18 cellular contexts compared by ENCODE assay signal in genomic region chr3:18723426-18723825, GRCh38.
DNase-seq lines count a peak whose midpoint lies in the region; ATAC-seq and TF ChIP-seq lines count a peak whose summit lies in the region.
"Had no signal": no experiment of that assay in that cellular context is flagged by ENCODE, and none has a peak within 500 bp of the region (broad histone marks: within the 10 kb centered on the region; RNA-seq: fewer than 3 reads in every experiment).

No MANE protein-coding gene starts in this region.

- H3K9me3 Mint-ChIP-seq in activated CD4-positive, alpha-beta T cell treated with anti-CD3 and anti-CD28 coated beads, Interleukin-2, amount 10 ng/mL, durations not matched to agents 24 days and 14 days = peaks cover 8% of the 10 kb centered on the region
- H3K9me3 Mint-ChIP-seq in activated CD8-positive, alpha-beta T cell treated with anti-CD3 and anti-CD28 coated beads for 36 hours = peaks cover 9% of the 10 kb centered on the region

- H3K27ac ChIP-seq in HL-60 (replicated peaks) (peak overlapping the region; percentile 60), spleen (peak overlapping the region in 7 of 8 donors; percentile 14 to 80 (median 69)), breast epithelium (no peak overlapping the region)
- H3K27ac ChIP-seq: cardiac muscle cell, right lobe of liver had no signal

- CTCF ChIA-PET in activated CD8-positive, alpha-beta T cell treated with anti-CD3 and anti-CD28 coated beads for 36 hours (lab: Charles Lee) = interaction anchor here (1.3 to 2.2 kb wide), 3 partner anchors 8 to 35 kb away, joined by 6 to 16 read pairs (median 7); no protein-coding TSS in a partner anchor

- H3K4me1 Mint-ChIP-seq in activated CD4-positive, alpha-beta T cell treated with anti-CD3 and anti-CD28 coated beads, Interleukin-2, amount 10 ng/mL, durations not matched to agents 24 days and 14 days = peaks cover 55% of the 10 kb centered on the region
- peaks cover 79% of the 10 kb centered on the region for H3K4me1 Mint-ChIP-seq in activated CD8-positive, alpha-beta T cell treated with anti-CD3 and anti-CD28 coated beads for 36 hours (ENCODE audit: low read depth)

- H3K36me3 Mint-ChIP-seq in activated CD4-positive, alpha-beta T cell treated with anti-CD3 and anti-CD28 coated beads, Interleukin-2, amount 10 ng/mL, durations not matched to agents 24 days and 14 days (ENCODE audit: low read depth) = peaks cover 25% of the 10 kb centered on the region
- H3K36me3 Mint-ChIP-seq in activated CD8-positive, alpha-beta T cell treated with anti-CD3 and anti-CD28 coated beads for 36 hours (ENCODE audit: low read depth) = peaks cover 40% of the 10 kb centered on the region
- H3K36me3 Mint-ChIP-seq: IgD-negative memory B cell had no signal

- no peaks in the 10 kb centered on the region for H3K36me3 ChIP-seq in spleen
- no peaks in the 10 kb centered on the region for H3K36me3 ChIP-seq in breast epithelium
- H3K36me3 ChIP-seq: cardiac muscle cell, right lobe of liver had no signal

- peak overlapping the region; percentile 96 for H3K27ac Mint-ChIP-seq in activated CD4-positive, alpha-beta T cell treated with anti-CD3 and anti-CD28 coated beads, Interleukin-2, amount 10 ng/mL, durations not matched to agents 24 days and 14 days
- peak overlapping the region; percentile 90 for H3K27ac Mint-ChIP-seq in activated CD8-positive, alpha-beta T cell treated with anti-CD3 and anti-CD28 coated beads for 36 hours
- H3K27ac Mint-ChIP-seq: IgD-negative memory B cell had no signal

- H3K27me3 ChIP-seq in HL-60 (ENCODE audit: insufficient read depth, poor library complexity, severe bottlenecking) = no peaks in the 10 kb centered on the region
- no peaks in the 10 kb centered on the region for H3K27me3 ChIP-seq in spleen (replicated peaks in 1 of 7)
- no peaks in the 10 kb centered on the region for H3K27me3 ChIP-seq in breast epithelium
- H3K27me3 ChIP-seq: cardiac muscle cell, right lobe of liver had no signal

- H3K4me1 ChIP-seq in spleen = peaks cover 10 to 51% (median 36%) of the 10 kb centered on the region in 6 donors
- no peaks in the 10 kb centered on the region for H3K4me1 ChIP-seq in breast epithelium
- H3K4me1 ChIP-seq: right lobe of liver had no signal

- peak overlapping the region; percentile 71 for H3K4me3 Mint-ChIP-seq in activated CD4-positive, alpha-beta T cell treated with anti-CD3 and anti-CD28 coated beads, Interleukin-2, amount 10 ng/mL, durations not matched to agents 24 days and 14 days
- H3K4me3 Mint-ChIP-seq in activated CD8-positive, alpha-beta T cell treated with anti-CD3 and anti-CD28 coated beads for 36 hours = peak overlapping the region; percentile 62
- H3K4me3 Mint-ChIP-seq: IgD-negative memory B cell had no signal

- intact Hi-C loops in activated CD4-positive, alpha-beta T cell treated with anti-CD3 and anti-CD28 coated beads, Interleukin-2, amount 10 ng/mL, durations not matched to agents 24 days and 14 days (cut with micrococcal nuclease) = no loop called here
- intact Hi-C loops in activated CD8-positive, alpha-beta T cell treated with anti-CD3 and anti-CD28 coated beads for 36 hours (cut with micrococcal nuclease) = no loop called here
- intact Hi-C loops in spleen (cut with DNase I; ENCODE audit: low total_unique reads) = no loop called here
- intact Hi-C loops in breast epithelium (cut with DNase I; ENCODE audit: low total_unique reads) = no loop called here

- POLR2A ChIA-PET in activated CD8-positive, alpha-beta T cell treated with anti-CD3 and anti-CD28 coated beads for 36 hours (lab: Charles Lee) = interaction anchor here (2.2 to 5.3 kb wide), 2 partner anchors 14 to 17 kb away, joined by 11 to 86 read pairs; no protein-coding TSS in a partner anchor

- ATAC-seq in activated CD8-positive, alpha-beta T cell treated with anti-CD3 and anti-CD28 coated beads for 36 hours = no peak

- TF ChIP-seq POLR2A in spleen (IDR thresholded peaks at IDR 0.05) = no peak
- no peak for TF ChIP-seq POLR2A in breast epithelium (IDR thresholded peaks at IDR 0.05)

- H3K27me3 Mint-ChIP-seq in activated CD4-positive, alpha-beta T cell treated with anti-CD3 and anti-CD28 coated beads, Interleukin-2, amount 10 ng/mL, durations not matched to agents 24 days and 14 days = no peaks in the 10 kb centered on the region
- no peaks in the 10 kb centered on the region for H3K27me3 Mint-ChIP-seq in activated CD8-positive, alpha-beta T cell treated with anti-CD3 and anti-CD28 coated beads for 36 hours
- H3K27me3 Mint-ChIP-seq: IgD-negative memory B cell had no signal

- H3K4me3 ChIP-seq in HL-60 (replicated peaks; ENCODE audit: insufficient read depth, low read length) (no peak overlapping the region), spleen (peak overlapping the region in 1 of 8 donors; percentile 14), breast epithelium (no peak overlapping the region)
- H3K4me3 ChIP-seq: cardiac muscle cell, lung, right lobe of liver had no signal

- DNase-seq in activated CD4-positive, alpha-beta T cell treated with anti-CD3 and anti-CD28 coated beads, Interleukin-2, amount 10 ng/mL, durations not matched to agents 24 days and 14 days = peak; percentile 63
- no peak for DNase-seq in activated CD4-positive, alpha-beta T cell treated with anti-CD3 and anti-CD28 coated beads for 48 hours
- DNase-seq in HL-60 (ENCODE audit: low read depth in 1 of 2, low spot score in 1 of 2) (peak in 1 of 2 experiments; percentile 29), spleen (no peak), breast epithelium (ENCODE audit: low spot score in 2 of 2) (no peak), NCI-H1930 (lab: John Stamatoyannopoulos, UW) (no peak), SHP77 treated with DMSO at 0.1 percent for 48 hours (lab: John Stamatoyannopoulos, UW) (no peak)
- no peak for DNase-seq in activated CD8-positive, alpha-beta T cell treated with anti-CD3 and anti-CD28 coated beads for 36 hours
- DNase-seq: activated gamma-delta T cell treated with Interleukin-2 at 50 U/mL for 16 hours; foreskin fibroblast; GOT3; NCI-H345; right lobe of liver; SK-N-SH; stimulated activated CD4-positive, alpha-beta T cell treated with anti-CD3 and anti-CD28 coated beads, Interleukin-2, amount 100 ng/mL, for 48 hours had no signal

- H3K9me3 ChIP-seq in spleen (no peaks in the 10 kb centered on the region), breast epithelium (no peaks in the 10 kb centered on the region)
- H3K9me3 ChIP-seq: right lobe of liver, SK-N-SH had no signal

- TF ChIP-seq CTCF in HL-60 (IDR thresholded peaks at IDR 0.05; ENCODE audit: insufficient read depth, low read length) = no peak
- TF ChIP-seq CTCF in activated CD8-positive, alpha-beta T cell treated with anti-CD3 and anti-CD28 coated beads for 36 hours (IDR thresholded peaks at IDR 0.05) = no peak
- TF ChIP-seq CTCF in spleen (IDR thresholded peaks at IDR 0.05 in 8 of 11, conservative IDR thresholded peaks at IDR 0.05 in 3 of 11) = no peak
- TF ChIP-seq CTCF in breast epithelium (IDR thresholded peaks at IDR 0.05) = no peak

Comparison
In these comparisons a context has a peak if more than half of its experiments do, and no peak if none do; other contexts are left out.
1. H3K27ac ChIP-seq: peak in HL-60 (single experiment) and spleen (7 of 8); none in breast epithelium (0 of 2).